In genomic region chr1:32291708-32292508, GRCh38 we compare ENCODE assay signal across 8 cellular contexts. TPM values are rescaled to one million over a fixed set of nuclear protein-coding genes. Genes with fewer than 3 reads are reported as not detected.
DNase-seq lines count a peak whose midpoint lies in the region; ATAC-seq and TF ChIP-seq lines count a peak whose summit lies in the region.

Gene HDAC1, plus strand, starts transcription at chr1:32292083. Its CDS starts 87 bp downstream, at chr1:32292170.

- H3K4me1 ChIP-seq in IMR-90 (ENCODE audit: control insufficient read depth, insufficient read depth, low read length), result 0 out of 2 replicates have a peak, but pooled peaks cover 2% of the 10 kb centered on the region
- H3K4me1 ChIP-seq in OCI-LY7 (ENCODE audit: insufficient read depth, low read length, poor library complexity, severe bottlenecking), result peaks cover 58% of the 10 kb centered on the region

- peak within 1 kb of the TSS; percentile 82 for H2BK5ac ChIP-seq in IMR-90 (ENCODE audit: low read depth, low read length, poor library complexity, severe bottlenecking)

- peak within 1 kb of the TSS; percentile 97 for H3K14ac ChIP-seq in IMR-90 (replicated peaks; ENCODE audit: low read depth, low read length)

- no TSS peak for BruUV-seq in IMR-90 (replicated peaks; lab: Mats Ljungman, UMichigan)
- no TSS peak for BruUV-seq in OCI-LY7 (replicated peaks; lab: Mats Ljungman, UMichigan)

- H3K18ac ChIP-seq in IMR-90 (ENCODE audit: low read depth, low read length), result peak within 1 kb of the TSS; percentile 81

- H3K9ac ChIP-seq in IMR-90 (ENCODE audit: low read depth, low read length), result peak within 1 kb of the TSS; percentile 88

- H4K8ac ChIP-seq in IMR-90 (ENCODE audit: low read depth in 2 of 2, low read length in 2 of 2), result peak within 1 kb of the TSS; percentile 98

- H3K27ac ChIP-seq in IMR-90 (ENCODE audit: insufficient read depth, low read length), result peak within 1 kb of the TSS; percentile 87
- peak within 1 kb of the TSS; percentile 78 for H3K27ac ChIP-seq in OCI-LY7 (ENCODE audit: low read depth, low read length, poor library complexity, severe bottlenecking)

- ATAC-seq in GM21528 (IDR thresholded peaks at IDR 0.05; ENCODE audit: low FRiP score, unreplicated experiment) (peak; percentile 92), IMR-90 (ENCODE audit: low read depth) (peak; percentile 99)

- POLR2A ChIA-PET in IMR-90 (lab: Charles Lee; ENCODE audit: unreplicated experiment) (no interaction called here), OCI-LY7 (lab: Charles Lee) (interaction anchor here (0.6 to 6.6 kb wide), 14 partner anchors 8 to 1238 kb away, joined by 3 to 70 read pairs (median 4); partner anchors contain the start of genes FAM167B and LCK)

- H3K27me3 ChIP-seq in IMR-90 (ENCODE audit: control insufficient read depth, insufficient read depth, low read length), result no peaks in the 10 kb centered on the region

- H2BK120ac ChIP-seq in IMR-90 (ENCODE audit: low read depth, low read length), result peak within 1 kb of the TSS; percentile 73

- H3K36me3 ChIP-seq in IMR-90 (ENCODE audit: control insufficient read depth, insufficient read depth, low read length), result no peaks in the 10 kb centered on the region
- H3K36me3 ChIP-seq in OCI-LY7 (ENCODE audit: insufficient read depth, low read length), result peaks cover 46% of the 10 kb centered on the region

- peaks cover 52% of the 10 kb centered on the region for H3K79me2 ChIP-seq in OCI-LY7 (ENCODE audit: insufficient read depth, low read depth, low read length)

- peak within 1 kb of the TSS; percentile 85 for H4K91ac ChIP-seq in IMR-90 (ENCODE audit: insufficient read depth, low read depth, low read length)

- H3K56ac ChIP-seq in IMR-90 (ENCODE audit: extremely low read depth, insufficient read depth, low read length), result peak within 1 kb of the TSS; percentile 80

- peak within 1 kb of the TSS; percentile 100 for H2AK9ac ChIP-seq in IMR-90 (replicated peaks; ENCODE audit: low read depth, low read length, poor library complexity)

- H2AFZ ChIP-seq in IMR-90 (replicated peaks; ENCODE audit: low read length, poor library complexity), result peak within 1 kb of the TSS; percentile 94
- peak within 1 kb of the TSS; percentile 82 for H2AFZ ChIP-seq in OCI-LY7 (ENCODE audit: low read length)

- H3K4ac ChIP-seq in IMR-90 (ENCODE audit: low read depth, low read length), result peak within 1 kb of the TSS; percentile 93

- no peaks in the 10 kb centered on the region for H3K9me3 ChIP-seq in IMR-90 (ENCODE audit: control insufficient read depth, insufficient read depth, low read length)
- H3K9me3 ChIP-seq in OCI-LY7 (ENCODE audit: low read length), result no peaks in the 10 kb centered on the region

- H4K20me1 ChIP-seq in IMR-90 (ENCODE audit: insufficient read depth, low read length) (peaks cover 13% of the 10 kb centered on the region; the same call in 1 of the 2 replicates), OCI-LY7 (ENCODE audit: insufficient read depth, low read length) (peaks cover 14% of the 10 kb centered on the region)

- H3K4me3 ChIP-seq in IMR-90 (ENCODE audit: insufficient read depth, low read depth, low read length), result peak within 1 kb of the TSS; percentile 98
- H3K4me3 ChIP-seq in OCI-LY7 (ENCODE audit: low read depth, low read length, poor library complexity, severe bottlenecking), result peak within 1 kb of the TSS; percentile 91

- DNase-seq in DMS 273 treated with DMSO at 0.1 percent for 48 hours (lab: John Stamatoyannopoulos, UW), result peak; percentile 87
- DNase-seq in IMR-90, result peak; percentile 91
- peak; percentile 99 for DNase-seq in OCI-LY7 (ENCODE audit: low spot score)
- peak; percentile 94 for DNase-seq in activated T-cell treated with anti-CD3 and anti-CD28 coated beads for 1 hour (ENCODE audit: low read depth)
- DNase-seq in epidermal melanocyte (ENCODE audit: insufficient read length, low spot score), result peak; percentile 81
- DNase-seq in middle frontal gyrus (ENCODE audit: extremely low spot score, low spot score), result peak; percentile 69
- peak; percentile 91 to 94 for DNase-seq in stimulated activated CD8-positive, alpha-beta memory T cell treated with anti-CD3 and anti-CD28 coated beads, Interleukin-2, amount 100 ng/mL, for 1 hour (ENCODE audit: low read depth in 2 of 2)

- H3K79me1 ChIP-seq in IMR-90 (ENCODE audit: low read depth in 1 of 2, low read length in 2 of 2), result peaks cover 21 to 47% of the 10 kb centered on the region in 2 experiments; a peak in 3 of 4 replicates

- no peak; the same call in 1 of the 2 replicates for TF ChIP-seq POLR2A in IMR-90 (IDR thresholded peaks at IDR 0.05; ENCODE audit: low read depth, low read length)

- CTCF ChIA-PET in IMR-90 (lab: Yijun Ruan, JAX), result interaction anchor here (0.8 kb wide), 2 partner anchors 43 to 271 kb away, joined by 3 to 4 read pairs; no protein-coding TSS in a partner anchor
- CTCF ChIA-PET in OCI-LY7 (lab: Charles Lee; ENCODE audit: unreplicated experiment), result interaction anchor here (0.5 kb wide), 1 partner anchor 75 kb away, joined by 3 read pairs; no protein-coding TSS in a partner anchor

- H3K9me2 ChIP-seq in OCI-LY7 (ENCODE audit: insufficient read depth, low read length), result no peaks in the 10 kb centered on the region

- H2AK5ac ChIP-seq in IMR-90 (ENCODE audit: low read depth, low read length), result peak within 1 kb of the TSS; percentile 91

- H4K5ac ChIP-seq in IMR-90 (ENCODE audit: low read depth, low read length), result peak within 1 kb of the TSS; percentile 92

- H3K23ac ChIP-seq in IMR-90 (ENCODE audit: low read depth, low read length), result peak within 1 kb of the TSS; percentile 96

- WGBS in IMR-90 (ENCODE audit: extremely low coverage in 2 of 2, insufficient read length in 1 of 2), 2 experiments, result 1% methylated on average over 45 of the region's 64 CpGs; no CpG with 5 or more reads in 1 of the 2 experiments

- peaks cover 10% of the 10 kb centered on the region; the same call in 1 of the 2 replicates for H3K9me1 ChIP-seq in IMR-90 (ENCODE audit: insufficient read depth, low read length)

- in situ Hi-C loops in IMR-90 (cut with MboI; ENCODE audit: low sequenced_read_pairs), result no loop called here

- peak within 1 kb of the TSS; percentile 70; the same call in 2 of the 3 replicates for H2BK15ac ChIP-seq in IMR-90 (ENCODE audit: low read depth, low read length)

- H3K4me2 ChIP-seq in IMR-90 (ENCODE audit: low read depth, low read length) (peak within 1 kb of the TSS; percentile 82), OCI-LY7 (ENCODE audit: low read length) (peak within 1 kb of the TSS; percentile 79)

- dilution Hi-C loops in IMR-90 (cut with HindIII; ENCODE audit: low sequenced_read_pairs, unreplicated experiment), result no loop called here

- TF ChIP-seq CTCF in IMR-90 (conservative IDR thresholded peaks at IDR 0.05; ENCODE audit: low read depth, low read length) (no peak), OCI-LY7 (conservative IDR thresholded peaks at IDR 0.05; ENCODE audit: low read length) (no peak)

- intact Hi-C loops in IMR-90 (cut with micrococcal nuclease) (loop anchor here (2.0 to 5.0 kb wide), 2 partner anchors 19 to 70 kb away; partner anchors contain the start of genes EIF3I and TMEM234), OCI-LY7 (cut with micrococcal nuclease; ENCODE audit: unreplicated experiment) (loop anchor here (1.0 to 5.0 kb wide), 4 partner anchors 24 to 220 kb away; partner anchors contain the start of gene TMEM39B)

- no peak for TF ChIP-seq RAD21 in IMR-90 (IDR thresholded peaks at IDR 0.05; ENCODE audit: low read length)

- H2BK20ac ChIP-seq in IMR-90 (ENCODE audit: low read depth, low read length), result peak within 1 kb of the TSS; percentile 54

TF ChIP-seq in IMR-90, 13 proteins besides CTCF, POLR2A, EP300 and RAD21:
- TF ChIP-seq RFX5 (IDR thresholded peaks at IDR 0.05; ENCODE audit: low read depth, low read length) (no peak), BHLHE40 (IDR thresholded peaks at IDR 0.05; ENCODE audit: low read depth, low read length) (peak; percentile 95), MAFK (IDR thresholded peaks at IDR 0.05; ENCODE audit: low read depth, low read length) (no peak), MAZ (IDR thresholded peaks at IDR 0.05; ENCODE audit: borderline replicate concordance, low read depth, low read length) (peak; percentile 69; the same call in 1 of the 2 replicates), CHD1 (IDR thresholded peaks at IDR 0.05; ENCODE audit: low read depth, low read length) (peak; percentile 89; the same call in 1 of the 2 replicates), SMC3 (IDR thresholded peaks at IDR 0.05; ENCODE audit: low read depth, low read length) (0 out of 2 replicates have a peak, but pooled peaks have one; percentile 1)

RNA-seq across cellular contexts. Expression of gene HDAC1, which starts in this region (rescaled TPM):
- total RNA-seq in IMR-90 (2012; rRNA removed) (88.9 and 95.5 TPM in 2 replicates), OCI-LY7 (2022) (254 and 263 TPM in 2 replicates)
- 131 and 139 TPM in 2 replicates for polyA plus RNA-seq in IMR-90 (2012; rRNA removed)
- polyA plus RNA-seq in IMR-90 (2012; cell fraction: cytosol; rRNA removed), result 61.2 and 72.2 TPM in 2 replicates
- 148 and 372 TPM in 2 replicates for polyA plus RNA-seq in IMR-90 (2012; cell fraction: nucleus; rRNA removed; ENCODE audit: low replicate concordance)
- 259 and 270 TPM in 2 replicates for total RNA-seq in OCI-LY7 (2014; rRNA removed; shearing (Covaris generic))

Comparison
In these comparisons a context has a peak if more than half of its experiments do, and no peak if none do; other contexts are left out.
1. Peak in every context shown above with its lines: DNase-seq, ATAC-seq, H3K4me3 ChIP-seq and H3K27ac ChIP-seq.